In genomic region chr19:49641688-49642487, GRCh38 we compare ENCODE assay signal across 1 cellular context.
A peak's percentile ranks its signal among the peaks of the same experiment; 100 is the strongest.
TF ChIP-seq lines count a peak whose summit lies in the region.

Gene SCAF1 (plus strand): TSS chr19:49642209. CDS start chr19:49645027, 2,818 bp downstream.

TF ChIP-seq in GM12878, 131 proteins besides CTCF, POLR2A, EP300 and RAD21 (continued from another document and continues in another):
- TF ChIP-seq ZBTB11 (CRISPR knock-in tag; IDR thresholded peaks at IDR 0.05) (no peak), REST (IDR thresholded peaks at IDR 0.05; ENCODE audit: low read depth, low read length) (no peak), FOXM1 (IDR thresholded peaks at IDR 0.05; ENCODE audit: low read depth, low read length) (no peak), FOS (IDR thresholded peaks at IDR 0.05; ENCODE audit: borderline replicate concordance, extremely low read depth, insufficient read length) (no peak), CEBPB (IDR thresholded peaks at IDR 0.05; ENCODE audit: borderline replicate concordance in 1 of 2, low read depth in 2 of 2, low read length in 2 of 2) (no peak), RB1 (IDR thresholded peaks at IDR 0.05; ENCODE audit: borderline replicate concordance) (0 out of 2 replicates have a peak, but pooled peaks have one; percentile 46), NFYA (IDR thresholded peaks at IDR 0.05; ENCODE audit: borderline replicate concordance, low read depth, low read length) (no peak), NBN (IDR thresholded peaks at IDR 0.05) (peak; percentile 66), TCF12 (IDR thresholded peaks at IDR 0.05; ENCODE audit: low read depth, low read length) (no peak), ZSCAN29 (IDR thresholded peaks at IDR 0.05) (no peak), GABPA (IDR thresholded peaks at IDR 0.05; ENCODE audit: low read depth) (peak; percentile 92), CHD1 (IDR thresholded peaks at IDR 0.05; ENCODE audit: low read depth, low read length) (no peak), ZNF207 (IDR thresholded peaks at IDR 0.05; ENCODE audit: borderline replicate concordance) (peak; percentile 60; the same call in 1 of the 2 replicates), ZZZ3 (IDR thresholded peaks at IDR 0.05; ENCODE audit: control insufficient read depth, insufficient read length, low read depth) (no peak), BMI1 (IDR thresholded peaks at IDR 0.05; ENCODE audit: borderline replicate concordance) (no peak), SPI1 (IDR thresholded peaks at IDR 0.05; ENCODE audit: borderline replicate concordance, insufficient read depth, low read depth, low read length) (no peak), MYC (IDR thresholded peaks at IDR 0.05; ENCODE audit: insufficient read depth, insufficient read length, insufficient replicate concordance, low read length, severe bottlenecking) (no peak), JUNB (IDR thresholded peaks at IDR 0.05) (no peak), TBL1XR1 (IDR thresholded peaks at IDR 0.05; ENCODE audit: low read depth, low read length) (peak; percentile 83), BRCA1 (IDR thresholded peaks at IDR 0.05; ENCODE audit: low read depth, low read length) (no peak; the same call in 1 of the 2 replicates), NRF1 (conservative IDR thresholded peaks at IDR 0.05; ENCODE audit: low read depth, low read length) (peak; percentile 55), ZNF622 (IDR thresholded peaks at IDR 0.05) (no peak), WRNIP1 (IDR thresholded peaks at IDR 0.05; ENCODE audit: borderline replicate concordance, low read depth, low read length) (no peak), NKRF (conservative IDR thresholded peaks at IDR 0.05) (0 out of 2 replicates have a peak, but pooled peaks have one; percentile 30), TARDBP (IDR thresholded peaks at IDR 0.05; ENCODE audit: borderline replicate concordance) (peak; percentile 96; the same call in 1 of the 2 replicates), TAF1 (IDR thresholded peaks at IDR 0.05; ENCODE audit: borderline replicate concordance, low read depth, low read length) (peak; percentile 50; the same call in 1 of the 2 replicates), POU2F2 (IDR thresholded peaks at IDR 0.05; ENCODE audit: borderline replicate concordance, low read depth, low read length) (peak; percentile 83; the same call in 2 of the 3 replicates), GATAD2B (conservative IDR thresholded peaks at IDR 0.05; ENCODE audit: low read depth) (no peak), ZBED1 (IDR thresholded peaks at IDR 0.05; ENCODE audit: borderline replicate concordance) (no peak), HDGF (IDR thresholded peaks at IDR 0.05) (peak; percentile 95), SREBF1 (IDR thresholded peaks at IDR 0.05; ENCODE audit: low read length) (peak; percentile 91), USF1 (IDR thresholded peaks at IDR 0.05; ENCODE audit: borderline replicate concordance, extremely low read length, insufficient read depth, low read depth, low read length) (no peak), CHD4 (IDR thresholded peaks at IDR 0.05) (no peak), CBFB (IDR thresholded peaks at IDR 0.05; ENCODE audit: low read depth) (no peak), HDAC6 (IDR thresholded peaks at IDR 0.05; ENCODE audit: unreplicated experiment) (no peak), RUNX3 (IDR thresholded peaks at IDR 0.05; ENCODE audit: low read length) (peak; percentile 74), SUZ12 (IDR thresholded peaks at IDR 0.05; ENCODE audit: unreplicated experiment) (no peak), JUND (IDR thresholded peaks at IDR 0.05; ENCODE audit: low read depth, low read length) (peak; percentile 41; the same call in 1 of the 2 replicates), CEBPZ (IDR thresholded peaks at IDR 0.05; ENCODE audit: low read depth, low read length) (no peak), IKZF1 (conservative IDR thresholded peaks at IDR 0.05) (peak; percentile 100), KLF5 (IDR thresholded peaks at IDR 0.05; ENCODE audit: partially characterized antibody) (peak; percentile 75), SMAD1 (IDR thresholded peaks at IDR 0.05; ENCODE audit: low read depth, partially characterized antibody) (no peak), MTA3 (IDR thresholded peaks at IDR 0.05; ENCODE audit: borderline replicate concordance, low read length) (no peak), IRF3 (IDR thresholded peaks at IDR 0.05) (no peak; the same call in 1 of the 2 replicates), ZNF274 (IDR thresholded peaks at IDR 0.05; ENCODE audit: insufficient read depth, insufficient read length) (no peak), PAX5 (IDR thresholded peaks at IDR 0.05; ENCODE audit: borderline replicate concordance, low read depth, low read length) (no peak; the same call in 1 of the 2 replicates), MLLT1 (IDR thresholded peaks at IDR 0.05) (no peak), SMARCA5 (IDR thresholded peaks at IDR 0.05) (no peak), POLR2AphosphoS2 (IDR thresholded peaks at IDR 0.05; ENCODE audit: low read depth, low read length) (no peak; the same call in 1 of the 2 replicates), DPF2 (IDR thresholded peaks at IDR 0.05) (no peak), ATF2 (IDR thresholded peaks at IDR 0.05; ENCODE audit: low read length) (no peak)
